ENCODE assay signal across 9 cellular contexts in genomic region chr14:100654814-100655795, GRCh38.
DNase-seq lines count a peak whose midpoint lies in the region; ATAC-seq, FAIRE-seq and TF ChIP-seq lines count a peak whose summit lies in the region.
"Had no signal": no experiment of that assay in that cellular context is flagged by ENCODE, and none has a peak within 500 bp of the region (broad histone marks: within the 10 kb centered on the region; RNA-seq: fewer than 3 reads in every experiment).

No MANE protein-coding gene starts in this region.

- H3K27me3 Mint-ChIP-seq in WTC11 (ENCODE audit: low read depth), result peaks cover 15% of the 10 kb centered on the region
- peaks cover 14 to 39% (median 31%) of the 10 kb centered on the region in 3 donors for H3K27me3 Mint-ChIP-seq in naive B cell

- H3K9me3 Mint-ChIP-seq in WTC11 (no peaks in the 10 kb centered on the region), naive B cell (no peaks in the 10 kb centered on the region)

- ATAC-seq in WTC11, result peak; percentile 71
- ATAC-seq in naive B cell (ENCODE audit: low read depth in 2 of 2), result peak; percentile 57 to 69
- ATAC-seq in GM21576 (IDR thresholded peaks at IDR 0.05; ENCODE audit: unreplicated experiment), result no peak

- POLR2A ChIA-PET in WTC11 (lab: Charles Lee), result no interaction called here

- H3K4me3 Mint-ChIP-seq in WTC11 (no peak overlapping the region), naive B cell (peak overlapping the region in 1 of 8 donors; percentile 60)

- CTCF ChIA-PET in WTC11 (lab: Charles Lee), result interaction anchor here (0.7 to 8.0 kb wide), 13 partner anchors 8 to 271 kb away, joined by 3 to 68 read pairs (median 6); no protein-coding TSS in a partner anchor

- H3K27ac Mint-ChIP-seq in WTC11 (no peak overlapping the region), naive B cell (no peak overlapping the region)

- H3K4me1 Mint-ChIP-seq in WTC11 (peaks cover 19% of the 10 kb centered on the region), naive B cell (peaks cover 0 to 12% (median 4%) of the 10 kb centered on the region in 3 donors)

- H3K4me3 ChIP-seq in MG63, result no peak overlapping the region
- H3K4me3 ChIP-seq: SK-N-MC had no signal

- H3K27me3 ChIP-seq in MG63, result no peaks in the 10 kb centered on the region

- DNase-seq in D721Med (ENCODE audit: insufficient read length, low spot score) (peak; percentile 87), HT-29 (ENCODE audit: low spot score) (peak; percentile 9), WTC11 (ENCODE audit: low spot score) (peak; percentile 76), dermis blood vessel endothelial cell (peak; percentile 53), naive B cell (peak; percentile 11), MG63 (no peak), DMS153 treated with DMSO at 0.1 percent for 48 hours (lab: John Stamatoyannopoulos, UW; ENCODE audit: unreplicated experiment) (no peak)

- TF ChIP-seq CTCF in D721Med (IDR thresholded peaks at IDR 0.05; ENCODE audit: insufficient read depth, missing control alignments) (peak; percentile 36), WTC11 (IDR thresholded peaks at IDR 0.05) (peak; percentile 74)

- H3K9me3 ChIP-seq in MG63, result no peaks in the 10 kb centered on the region

- H3K36me3 Mint-ChIP-seq in WTC11 (no peaks in the 10 kb centered on the region), naive B cell (no peaks in the 10 kb centered on the region)

- FAIRE-seq in D721Med (lab: Jason Lieb, UNC), result no peak

- no peaks in the 10 kb centered on the region for H3K36me3 ChIP-seq in MG63

TF ChIP-seq in WTC11, 78 proteins besides CTCF, POLR2A, EP300 and RAD21:
- TF ChIP-seq GTF2I (CRISPR knock-in tag; conservative IDR thresholded peaks at IDR 0.05) (0 out of 2 replicates have a peak, but pooled peaks have one; percentile 51), HMGXB4 (CRISPR knock-in tag; IDR thresholded peaks at IDR 0.05) (peak; percentile 64; the same call in 1 of the 2 replicates), GABPB1 (CRISPR knock-in tag; IDR thresholded peaks at IDR 0.05) (0 out of 2 replicates have a peak, but pooled peaks have one; percentile 26), ZNF423 (CRISPR knock-in tag; IDR thresholded peaks at IDR 0.05) (peak; percentile 50; the same call in 1 of the 2 replicates), ZNF138 (CRISPR knock-in tag; conservative IDR thresholded peaks at IDR 0.05) (no peak)

Comparison
In these comparisons a context has a peak if more than half of its experiments do, and no peak if none do; other contexts are left out.
1. DNase-seq: peak in D721Med (single experiment), HT-29 (single experiment), WTC11 (single experiment), dermis blood vessel endothelial cell (single experiment) and naive B cell (single experiment); none in MG63 (single experiment) and DMS153 treated with DMSO at 0.1 percent for 48 hours (single experiment).